8 cellular contexts compared by ENCODE assay signal in genomic region chr19:55606471-55606787, GRCh38. TPM values are rescaled to one million over a fixed set of nuclear protein-coding genes. Genes with fewer than 3 reads are reported as not detected.
DNase-seq lines count a peak whose midpoint lies in the region; ATAC-seq and TF ChIP-seq lines count a peak whose summit lies in the region.

No MANE protein-coding gene starts in this region.

- H3K27me3 Mint-ChIP-seq in activated T-cell treated with anti-CD3 and anti-CD28 coated beads, Interleukin-2, amount 50 U/mL, for 4 hours (ENCODE audit: low read depth), result no peaks in the 10 kb centered on the region

- H3K27ac ChIP-seq in right lobe of liver (peak overlapping the region; percentile 76 to 83 (median 79)), tibial nerve (peak overlapping the region; percentile 87 to 99 (median 96))

- TF ChIP-seq CTCF in astrocyte of the cerebellum (IDR thresholded peaks at IDR 0.05; ENCODE audit: low read depth, low read length, missing control alignments), result no peak
- no peak for TF ChIP-seq CTCF in right lobe of liver (IDR thresholded peaks at IDR 0.05)
- TF ChIP-seq CTCF in tibial nerve (IDR thresholded peaks at IDR 0.05), result peak in 1 of 5 experiments; percentile 4
- no peak for TF ChIP-seq CTCF in GM10266 (IDR thresholded peaks at IDR 0.05; ENCODE audit: control insufficient read depth, insufficient read depth, low read depth, missing control alignments)

- H3K4me1 Mint-ChIP-seq in activated T-cell treated with anti-CD3 and anti-CD28 coated beads, Interleukin-2, amount 50 U/mL, for 4 hours (ENCODE audit: low read depth), result peaks cover 58% of the 10 kb centered on the region

- peaks cover 16% of the 10 kb centered on the region for H3K36me3 Mint-ChIP-seq in activated T-cell treated with anti-CD3 and anti-CD28 coated beads, Interleukin-2, amount 50 U/mL, for 4 hours (ENCODE audit: insufficient read depth)

- no peak for ATAC-seq in activated T-cell treated with anti-CD3 and anti-CD28 coated beads, Interleukin-2, amount 50 U/mL, for 4 hours
- ATAC-seq in right lobe of liver (no peak), GM21526 (IDR thresholded peaks at IDR 0.05; ENCODE audit: low FRiP score, unreplicated experiment) (no peak)

- peak overlapping the region; percentile 90 for H3K4me3 Mint-ChIP-seq in activated T-cell treated with anti-CD3 and anti-CD28 coated beads, Interleukin-2, amount 50 U/mL, for 4 hours

- 15% methylated on average over 11 of the region's 12 CpGs for WGBS in right lobe of liver (ENCODE audit: insufficient coverage, low coverage, low lambda C conversion rate, missing lambda C conversion rate)
- 16 to 24% methylated on average over 12 of the region's 12 CpGs for WGBS in tibial nerve, 2 donors

- no peaks in the 10 kb centered on the region for H3K9me3 Mint-ChIP-seq in activated T-cell treated with anti-CD3 and anti-CD28 coated beads, Interleukin-2, amount 50 U/mL, for 4 hours

- no peaks in the 10 kb centered on the region for H3K9me3 ChIP-seq in right lobe of liver
- no peaks in the 10 kb centered on the region for H3K9me3 ChIP-seq in tibial nerve

- DNase-seq in activated T-cell treated with anti-CD3 and anti-CD28 coated beads, Interleukin-2, amount 50 U/mL, for 4 hours, result no peak
- DNase-seq in activated T-cell treated with anti-CD3 and anti-CD28 coated beads, Interleukin-2, amount 50 U/mL, for 1 hour, result no peak
- DNase-seq in astrocyte of the cerebellum (ENCODE audit: low read depth), result no peak
- DNase-seq in right lobe of liver, result no peak
- no peak for DNase-seq in tibial nerve (ENCODE audit: low spot score in 2 of 2)
- DNase-seq in HuH-7 (ENCODE audit: low spot score), result no peak
- DNase-seq in GM10266 (ENCODE audit: extremely low spot score), result no peak

- H3K27me3 ChIP-seq in right lobe of liver, result no peaks in the 10 kb centered on the region
- H3K27me3 ChIP-seq in tibial nerve, result no peaks in the 10 kb centered on the region

- no peak for TF ChIP-seq EP300 in tibial nerve (IDR thresholded peaks at IDR 0.05)

- in situ Hi-C loops in astrocyte of the cerebellum (cut with HindIII; ENCODE audit: low sequenced_read_pairs), result loop anchor here (10.0 to 25.0 kb wide), 2 partner anchors 252 to 1144 kb away; partner anchors contain the start of genes CDC42EP5, COX6B2 and LENG9

- H3K4me3 ChIP-seq in astrocyte of the cerebellum (ENCODE audit: low read depth, low read length), result peak overlapping the region; percentile 93
- peak overlapping the region; percentile 50 to 81 (median 77) for H3K4me3 ChIP-seq in right lobe of liver
- H3K4me3 ChIP-seq in tibial nerve, result peak overlapping the region; percentile 71 to 100 (median 88)

- H3K36me3 ChIP-seq in right lobe of liver (no peaks in the 10 kb centered on the region), tibial nerve (peaks cover 0 to 36% (median 0%) of the 10 kb centered on the region in 3 donors)

- H3K4me1 ChIP-seq in right lobe of liver, result peaks cover 0 to 13% (median 5%) of the 10 kb centered on the region in 4 donors
- H3K4me1 ChIP-seq in tibial nerve, result peaks cover 0 to 60% (median 11%) of the 10 kb centered on the region in 4 donors

- intact Hi-C loops in right lobe of liver (cut with DNase I), result loop anchor here in 1 of 2 donors (5.0 kb wide), 1 partner anchor 89 kb away; no protein-coding TSS in a partner anchor

- TF ChIP-seq POLR2A in right lobe of liver (IDR thresholded peaks at IDR 0.05) (no peak), tibial nerve (IDR thresholded peaks at IDR 0.05) (no peak)

RNA-seq across cellular contexts. Expression of gene ZNF865, which starts 1.0 kb away (rescaled TPM):
- total RNA-seq in activated T-cell treated with anti-CD3 and anti-CD28 coated beads, Interleukin-2, amount 50 U/mL, for 4 hours, result 10 to 100 TPM; 14.5 to 15.9 (median 15.4) TPM
- total RNA-seq in right lobe of liver (1 to 10 TPM; 4.2 to 6.0 (median 4.7) TPM), tibial nerve (10 to 100 TPM in 3 of 4 donors, 1 to 10 TPM in 1; 8.8 to 15.0 (median 12.7) TPM)

RNA-seq across cellular contexts. Expression of gene ZNF524, which starts 6.3 kb away (rescaled TPM):
- 10 to 100 TPM; 12.5 to 12.6 (median 12.6) TPM for total RNA-seq in activated T-cell treated with anti-CD3 and anti-CD28 coated beads, Interleukin-2, amount 50 U/mL, for 4 hours
- total RNA-seq in right lobe of liver (10 to 100 TPM in 4 of 6 experiments, 1 to 10 TPM in 2; 8.2 to 21.0 (median 11.3) TPM), tibial nerve (10 to 100 TPM; 23.1 to 35.0 (median 27.0) TPM)

RNA-seq across cellular contexts. Expression of gene FIZ1, which starts 7.1 kb away (rescaled TPM):
- total RNA-seq in activated T-cell treated with anti-CD3 and anti-CD28 coated beads, Interleukin-2, amount 50 U/mL, for 4 hours, result 10 to 100 TPM; 31.4 to 35.5 (median 34.4) TPM
- total RNA-seq in right lobe of liver (10 to 100 TPM in 1 of 6 experiments, 1 to 10 TPM in 5; 3.0 to 13.1 (median 5.1) TPM), tibial nerve (10 to 100 TPM in 1 of 4 donors, 1 to 10 TPM in 3; 4.8 to 11.7 (median 7.9) TPM)

RNA-seq across cellular contexts. Expression of gene ZNF784, which starts 17.9 kb away (rescaled TPM):
- 1 to 10 TPM; 3.3 to 3.4 (median 3.4) TPM for total RNA-seq in activated T-cell treated with anti-CD3 and anti-CD28 coated beads, Interleukin-2, amount 50 U/mL, for 4 hours
- total RNA-seq in right lobe of liver, result 1 to 10 TPM; 2.9 to 5.5 (median 4.1) TPM
- total RNA-seq in tibial nerve, result 1 to 10 TPM; 1.5 to 6.9 (median 1.9) TPM

RNA-seq across cellular contexts. Expression of gene ZNF579, which starts 25.8 kb away (rescaled TPM):
- total RNA-seq in activated T-cell treated with anti-CD3 and anti-CD28 coated beads, Interleukin-2, amount 50 U/mL, for 4 hours, result 10 to 100 TPM; 10.1 to 12.2 (median 11.0) TPM
- 1 to 10 TPM; 1.9 to 4.6 (median 3.6) TPM for total RNA-seq in right lobe of liver
- total RNA-seq in tibial nerve, result 1 to 10 TPM; 2.0 to 5.3 (median 4.2) TPM
